Comparison of ENCODE assay signal across 1 cellular context in genomic region chr2:32558492-32558891, GRCh38.
A peak's percentile ranks its signal among the peaks of the same experiment; 100 is the strongest.
TF ChIP-seq lines count a peak whose summit lies in the region.

No MANE protein-coding gene starts in this region.

TF ChIP-seq in K562, 482 proteins besides CTCF, POLR2A, EP300 and RAD21 (continued from another document and continues in another):
- no peak for TF ChIP-seq ZNF655 (CRISPR knock-in tag; IDR thresholded peaks at IDR 0.05)
- TF ChIP-seq ZKSCAN3 (CRISPR knock-in tag; IDR thresholded peaks at IDR 0.05): no peak
- no peak for TF ChIP-seq ETV5 (CRISPR knock-in tag; IDR thresholded peaks at IDR 0.05; ENCODE audit: low read depth)
- TF ChIP-seq GTF2F1 (IDR thresholded peaks at IDR 0.05; ENCODE audit: low read depth, low read length): no peak
- TF ChIP-seq JUND (IDR thresholded peaks at IDR 0.05; ENCODE audit: borderline replicate concordance, low read depth, low read length): peak; percentile 41; the same call in 1 of the 2 replicates
- no peak for TF ChIP-seq JUND (tag; IDR thresholded peaks at IDR 0.05; ENCODE audit: borderline replicate concordance, low read depth, low read length)
- TF ChIP-seq, protein P1, sequence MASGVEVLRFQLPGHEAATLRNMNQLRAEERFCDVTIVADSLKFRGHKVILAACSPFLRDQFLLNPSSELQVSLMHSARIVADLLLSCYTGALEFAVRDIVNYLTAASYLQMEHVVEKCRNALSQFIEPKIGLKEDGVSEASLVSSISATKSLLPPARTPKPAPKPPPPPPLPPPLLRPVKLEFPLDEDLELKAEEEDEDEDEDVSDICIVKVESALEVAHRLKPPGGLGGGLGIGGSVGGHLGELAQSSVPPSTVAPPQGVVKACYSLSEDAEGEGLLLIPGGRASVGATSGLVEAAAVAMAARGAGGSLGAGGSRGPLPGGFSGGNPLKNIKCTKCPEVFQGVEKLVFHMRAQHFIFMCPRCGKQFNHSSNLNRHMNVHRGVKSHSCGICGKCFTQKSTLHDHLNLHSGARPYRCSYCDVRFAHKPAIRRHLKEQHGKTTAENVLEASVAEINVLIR (CRISPR knock-in tag; IDR thresholded peaks at IDR 0.05): no peak
- no peak for TF ChIP-seq MCM5 (IDR thresholded peaks at IDR 0.05; ENCODE audit: low read depth)
- TF ChIP-seq, protein P2, sequence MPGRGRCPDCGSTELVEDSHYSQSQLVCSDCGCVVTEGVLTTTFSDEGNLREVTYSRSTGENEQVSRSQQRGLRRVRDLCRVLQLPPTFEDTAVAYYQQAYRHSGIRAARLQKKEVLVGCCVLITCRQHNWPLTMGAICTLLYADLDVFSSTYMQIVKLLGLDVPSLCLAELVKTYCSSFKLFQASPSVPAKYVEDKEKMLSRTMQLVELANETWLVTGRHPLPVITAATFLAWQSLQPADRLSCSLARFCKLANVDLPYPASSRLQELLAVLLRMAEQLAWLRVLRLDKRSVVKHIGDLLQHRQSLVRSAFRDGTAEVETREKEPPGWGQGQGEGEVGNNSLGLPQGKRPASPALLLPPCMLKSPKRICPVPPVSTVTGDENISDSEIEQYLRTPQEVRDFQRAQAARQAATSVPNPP (IDR thresholded peaks at IDR 0.05; ENCODE audit: borderline replicate concordance, insufficient read depth, insufficient read length): no peak
- peak; percentile 92 for TF ChIP-seq ATF4 (CRISPR knock-in tag; IDR thresholded peaks at IDR 0.05)
- no peak for TF ChIP-seq LCOR (CRISPR knock-in tag; IDR thresholded peaks at IDR 0.05)
- peak; percentile 63; the same call in 1 of the 2 replicates for TF ChIP-seq GTF2E2 (tag; IDR thresholded peaks at IDR 0.05)
- peak; percentile 65 for TF ChIP-seq MEIS2 (IDR thresholded peaks at IDR 0.05; ENCODE audit: partially characterized antibody)
- TF ChIP-seq GMEB1 (CRISPR knock-in tag; IDR thresholded peaks at IDR 0.05): no peak
- no peak for TF ChIP-seq NFE2L1 (tag; IDR thresholded peaks at IDR 0.05; ENCODE audit: borderline replicate concordance, low read depth)
- peak; percentile 31; the same call in 1 of the 2 replicates for TF ChIP-seq SMARCC2 (IDR thresholded peaks at IDR 0.05; ENCODE audit: low read depth)
- TF ChIP-seq TRIM24 (IDR thresholded peaks at IDR 0.05): peak; percentile 76 to 86; a peak in 2 of 4 replicates
- TF ChIP-seq CHD7 (IDR thresholded peaks at IDR 0.05; ENCODE audit: low read depth, low read length): no peak
- no peak for TF ChIP-seq CGGBP1 (CRISPR knock-in tag; IDR thresholded peaks at IDR 0.05)
- 0 out of 2 replicates have a peak, but pooled peaks have one; percentile 9 for TF ChIP-seq ZNF79 (CRISPR knock-in tag; IDR thresholded peaks at IDR 0.05; ENCODE audit: low read depth)
- TF ChIP-seq ZNF12 (CRISPR knock-in tag; IDR thresholded peaks at IDR 0.05): no peak
- TF ChIP-seq HLTF (IDR thresholded peaks at IDR 0.05): no peak
- no peak for TF ChIP-seq NR2F6 (CRISPR knock-in tag; IDR thresholded peaks at IDR 0.05)
- no peak for TF ChIP-seq ARID3A (IDR thresholded peaks at IDR 0.05; ENCODE audit: borderline replicate concordance, low read depth, low read length)
- no peak for TF ChIP-seq ZNF23 (CRISPR knock-in tag; IDR thresholded peaks at IDR 0.05)
- TF ChIP-seq RFX1 (IDR thresholded peaks at IDR 0.05): no peak
- TF ChIP-seq RREB1 (CRISPR knock-in tag; IDR thresholded peaks at IDR 0.05): no peak
- peak; percentile 30; the same call in 1 of the 2 replicates for TF ChIP-seq ZNF589 (CRISPR knock-in tag; IDR thresholded peaks at IDR 0.05; ENCODE audit: low read depth)
- 0 out of 2 replicates have a peak, but pooled peaks have one; percentile 14 for TF ChIP-seq ZNF507 (tag; conservative IDR thresholded peaks at IDR 0.05)
